11 cellular contexts compared by ENCODE assay signal in genomic region chr18:28041366-28041765, GRCh38.
DNase-seq lines count a peak whose midpoint lies in the region; ATAC-seq and TF ChIP-seq lines count a peak whose summit lies in the region.
"Had no signal": no experiment of that assay in that cellular context is flagged by ENCODE, and none has a peak within 500 bp of the region (broad histone marks: within the 10 kb centered on the region; RNA-seq: fewer than 3 reads in every experiment).

No MANE protein-coding gene starts in this region.

- peaks cover 5% of the 10 kb centered on the region for H3K4me1 Mint-ChIP-seq in MCF 10A (ENCODE audit: insufficient read depth, unreplicated experiment)

- H3K27ac Mint-ChIP-seq in MCF 10A (ENCODE audit: low read depth, unreplicated experiment): no peak overlapping the region

- CTCF ChIA-PET in MCF 10A (lab: Yijun Ruan, JAX): no interaction called here

- intact Hi-C loops in MCF 10A (cut with micrococcal nuclease): no loop called here

- H3K4me3 Mint-ChIP-seq in MCF 10A (ENCODE audit: unreplicated experiment): no peak overlapping the region

- ATAC-seq in HG02938 (IDR thresholded peaks at IDR 0.05; ENCODE audit: unreplicated experiment): no peak
- ATAC-seq in HG02852 (IDR thresholded peaks at IDR 0.05; ENCODE audit: unreplicated experiment): no peak

- POLR2A ChIA-PET in MCF 10A (lab: Yijun Ruan, JAX): no interaction called here

- no peaks in the 10 kb centered on the region for H3K9me3 Mint-ChIP-seq in MCF 10A (ENCODE audit: unreplicated experiment)

- H3K36me3 Mint-ChIP-seq in MCF 10A (ENCODE audit: insufficient read depth, unreplicated experiment): no peaks in the 10 kb centered on the region

- no TSS peak for BruUV-seq in MCF 10A (replicated peaks; lab: Mats Ljungman, UMichigan)

- H3K27me3 Mint-ChIP-seq in MCF 10A (ENCODE audit: insufficient read depth, unreplicated experiment): no peaks in the 10 kb centered on the region

- TF ChIP-seq CTCF in MCF 10A (IDR thresholded peaks at IDR 0.05; ENCODE audit: unreplicated experiment): no peak

- in situ Hi-C loops in ACHN (cut with HindIII; ENCODE audit: low pct_ligation_motif_present, low pct_unique_long_range_greater_than_20kb, low sequenced_read_pairs): no loop called here

- DNase-seq in ACHN: peak; percentile 61
- peak; percentile 84 for DNase-seq in LHCN-M2 (ENCODE audit: low read depth)
- peak; percentile 44 for DNase-seq in cerebellar cortex (ENCODE audit: low spot score)
- peak; percentile 63 for DNase-seq in left kidney (ENCODE audit: low read depth, low spot score)
- no peak for DNase-seq in MCF 10A (ENCODE audit: unreplicated experiment)
- no peak for DNase-seq in NCI-H2029 (lab: John Stamatoyannopoulos, UW)
- DNase-seq: activated T-cell treated with anti-CD3 and anti-CD28 coated beads for 4 hours, esophagus squamous epithelium, kidney had no signal

Comparison
In these comparisons a context has a peak if more than half of its experiments do, and no peak if none do; other contexts are left out.
1. DNase-seq: peak in ACHN (single experiment), LHCN-M2 (single experiment), cerebellar cortex (single experiment) and left kidney (single experiment); none in MCF 10A (single experiment) and NCI-H2029 (single experiment).